Comparison of ENCODE assay signal across 1 cellular context in the genomic region with DNA sequence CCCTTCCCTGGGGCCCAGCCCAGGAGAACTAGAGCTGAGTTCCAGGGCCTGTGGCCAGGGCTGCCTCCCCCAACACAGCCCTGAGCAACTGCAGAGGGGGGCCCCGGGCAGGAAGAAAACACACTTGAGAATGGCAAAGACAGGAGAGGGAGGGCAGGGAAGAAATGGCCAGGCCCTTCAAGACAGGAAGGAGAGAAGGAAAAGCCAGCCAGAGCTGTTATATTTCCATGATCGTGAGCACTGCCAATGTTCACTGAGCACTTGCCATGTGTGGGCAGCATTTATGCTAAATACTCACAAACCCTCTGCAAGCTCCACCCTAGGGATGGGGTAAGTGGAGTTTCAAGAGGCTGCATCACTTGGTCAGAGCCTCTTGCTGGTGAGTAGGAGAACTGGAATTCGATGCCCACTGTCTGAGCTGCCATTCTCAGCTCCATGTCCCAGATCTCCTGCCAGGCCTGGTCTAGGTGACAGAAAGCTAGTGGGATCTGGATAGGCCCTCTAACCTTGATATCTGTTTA.
TF ChIP-seq lines count a peak whose summit lies in the region.

No MANE protein-coding gene starts in this region.

TF ChIP-seq in A549, 52 proteins besides CTCF, POLR2A, EP300 and RAD21 (continued from another document):
- TF ChIP-seq POLR2AphosphoS2 (conservative IDR thresholded peaks at IDR 0.05; ENCODE audit: low read length), result no peak
- TF ChIP-seq, protein P1, sequence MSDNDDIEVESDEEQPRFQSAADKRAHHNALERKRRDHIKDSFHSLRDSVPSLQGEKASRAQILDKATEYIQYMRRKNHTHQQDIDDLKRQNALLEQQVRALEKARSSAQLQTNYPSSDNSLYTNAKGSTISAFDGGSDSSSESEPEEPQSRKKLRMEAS (IDR thresholded peaks at IDR 0.05), result no peak
- TF ChIP-seq, protein P2, sequence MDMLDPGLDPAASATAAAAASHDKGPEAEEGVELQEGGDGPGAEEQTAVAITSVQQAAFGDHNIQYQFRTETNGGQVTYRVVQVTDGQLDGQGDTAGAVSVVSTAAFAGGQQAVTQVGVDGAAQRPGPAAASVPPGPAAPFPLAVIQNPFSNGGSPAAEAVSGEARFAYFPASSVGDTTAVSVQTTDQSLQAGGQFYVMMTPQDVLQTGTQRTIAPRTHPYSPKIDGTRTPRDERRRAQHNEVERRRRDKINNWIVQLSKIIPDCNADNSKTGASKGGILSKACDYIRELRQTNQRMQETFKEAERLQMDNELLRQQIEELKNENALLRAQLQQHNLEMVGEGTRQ (IDR thresholded peaks at IDR 0.05), result no peak
